In genomic region chr19:18253716-18254115, GRCh38 we compare ENCODE assay signal across 17 cellular contexts. TPM values are rescaled to one million over a fixed set of nuclear protein-coding genes. Genes with fewer than 3 reads are reported as not detected.
DNase-seq lines count a peak whose midpoint lies in the region; ATAC-seq, FAIRE-seq and TF ChIP-seq lines count a peak whose summit lies in the region.
"Had no signal": no experiment of that assay in that cellular context is flagged by ENCODE, and none has a peak within 500 bp of the region (broad histone marks: within the 10 kb centered on the region; RNA-seq: fewer than 3 reads in every experiment).

No MANE protein-coding gene starts in this region.

- no peak overlapping the region for H3K4me3 Mint-ChIP-seq in naive thymus-derived CD4-positive, alpha-beta T cell

- peak; percentile 82 for FAIRE-seq in GM12891 (lab: Jason Lieb, UNC)
- FAIRE-seq: colon, islet of Langerhans had no signal

- H3K36me3 ChIP-seq in duodenal mucosa (ENCODE audit: control insufficient read depth in 1 of 2, insufficient read depth in 2 of 2, low read length in 2 of 2), result no peaks in the 10 kb centered on the region
- H3K36me3 ChIP-seq in naive thymus-derived CD4-positive, alpha-beta T cell (ENCODE audit: control insufficient read depth in 2 of 3, insufficient read depth in 3 of 3, low read length in 3 of 3), result no peaks in the 10 kb centered on the region

- peak; percentile 64 for ATAC-seq in naive thymus-derived CD4-positive, alpha-beta T cell
- no peak for ATAC-seq in GM18519 (IDR thresholded peaks at IDR 0.05; ENCODE audit: low FRiP score, unreplicated experiment)
- ATAC-seq: activated naive CD4-positive, alpha-beta T cell treated with anti-CD3 and anti-CD28 coated beads, Interleukin-2, amount 50 U/mL, for 72 hours had no signal

- intact Hi-C loops in naive thymus-derived CD4-positive, alpha-beta T cell (cut with micrococcal nuclease), result no loop called here

- TF ChIP-seq CTCF in GM10248 (IDR thresholded peaks at IDR 0.05; ENCODE audit: control extremely low read depth, extremely low read depth, low read depth, missing control alignments), result no peak

- peak overlapping the region; percentile 69 to 76 for H3K9ac ChIP-seq in duodenal mucosa (ENCODE audit: low read depth in 1 of 2, low read length in 2 of 2)

- DNase-seq in GM12891 (ENCODE audit: insufficient read length, low spot score), result no peak
- DNase-seq in NOMO-1 (lab: John Stamatoyannopoulos, UW; ENCODE audit: unreplicated experiment in 2 of 2), result peak; percentile 39 to 52
- no peak for DNase-seq in naive thymus-derived CD4-positive, alpha-beta T cell
- DNase-seq in NCI-H446 (lab: John Stamatoyannopoulos, UW), result no peak
- DNase-seq in dermis blood vessel endothelial cell, result no peak
- no peak for DNase-seq in GM10248 (ENCODE audit: extremely low spot score)
- DNase-seq: activated CD8-positive, alpha-beta memory T cell treated with anti-CD3 and anti-CD28 coated beads for 24 hours; GF-D8; NCI-H1417 treated with DMSO at 0.1 percent for 48 hours; NCI-H82; occipital lobe; T-helper 2 cell had no signal

- no peaks in the 10 kb centered on the region for H3K9me3 Mint-ChIP-seq in naive thymus-derived CD4-positive, alpha-beta T cell
- H3K9me3 Mint-ChIP-seq: activated naive CD4-positive, alpha-beta T cell treated with anti-CD3 and anti-CD28 coated beads, Interleukin-2, amount 50 U/mL, for 72 hours had no signal

- H3K27ac ChIP-seq in duodenal mucosa (ENCODE audit: low read depth, low read length), result peak overlapping the region; percentile 24
- H3K27ac ChIP-seq in naive thymus-derived CD4-positive, alpha-beta T cell (ENCODE audit: low read depth, low read length), result no peak overlapping the region

- peak overlapping the region; percentile 57 to 62 for H3K4me3 ChIP-seq in duodenal mucosa (ENCODE audit: low read depth in 1 of 2, low read length in 2 of 2)
- no peak overlapping the region for H3K4me3 ChIP-seq in naive thymus-derived CD4-positive, alpha-beta T cell (ENCODE audit: low read length)

- peaks cover 13 to 17% of the 10 kb centered on the region in 2 donors for H3K4me1 ChIP-seq in duodenal mucosa (ENCODE audit: control insufficient read depth in 1 of 2, insufficient read depth in 2 of 2, low read length in 2 of 2)
- H3K4me1 ChIP-seq in naive thymus-derived CD4-positive, alpha-beta T cell (ENCODE audit: control insufficient read depth in 2 of 2, insufficient read depth in 2 of 2, low read length in 2 of 2), result no peaks in the 10 kb centered on the region

- TF ChIP-seq POLR2A in GM12891 (IDR thresholded peaks at IDR 0.05; ENCODE audit: low read depth, low read length), result no peak

- peaks cover 0 to 7% (median 5%) of the 10 kb centered on the region in 7 donors for H3K4me1 Mint-ChIP-seq in naive thymus-derived CD4-positive, alpha-beta T cell

- H3K27me3 ChIP-seq in duodenal mucosa (ENCODE audit: control insufficient read depth in 1 of 2, insufficient read depth in 2 of 2, low read length in 2 of 2), result no peaks in the 10 kb centered on the region
- no peaks in the 10 kb centered on the region for H3K27me3 ChIP-seq in naive thymus-derived CD4-positive, alpha-beta T cell (ENCODE audit: control insufficient read depth in 2 of 2, insufficient read depth in 2 of 2, low read length in 2 of 2)

- POLR2A ChIA-PET in naive thymus-derived CD4-positive, alpha-beta T cell (lab: Charles Lee), result interaction anchor here (1.0 to 1.5 kb wide), 4 partner anchors 27 to 93 kb away, joined by 3 to 5 read pairs (median 4); partner anchors contain the start of gene RAB3A
- POLR2A ChIA-PET in GM10248 (lab: Yijun Ruan, JAX), result no interaction called here

- no peaks in the 10 kb centered on the region for H3K9me3 ChIP-seq in duodenal mucosa (ENCODE audit: control insufficient read depth in 1 of 2, low read length in 2 of 2)
- no peaks in the 10 kb centered on the region for H3K9me3 ChIP-seq in naive thymus-derived CD4-positive, alpha-beta T cell (ENCODE audit: control insufficient read depth in 2 of 3, low read length in 3 of 3)

- H3K27me3 Mint-ChIP-seq in naive thymus-derived CD4-positive, alpha-beta T cell, result peaks cover 22 to 34% (median 34%) of the 10 kb centered on the region in 5 donors

- no peaks in the 10 kb centered on the region for H3K36me3 Mint-ChIP-seq in naive thymus-derived CD4-positive, alpha-beta T cell
- H3K36me3 Mint-ChIP-seq: activated naive CD4-positive, alpha-beta T cell treated with anti-CD3 and anti-CD28 coated beads, Interleukin-2, amount 50 U/mL, for 72 hours had no signal

- no peak overlapping the region for H3K27ac Mint-ChIP-seq in naive thymus-derived CD4-positive, alpha-beta T cell
- H3K27ac Mint-ChIP-seq: activated naive CD4-positive, alpha-beta T cell treated with anti-CD3 and anti-CD28 coated beads, Interleukin-2, amount 50 U/mL, for 72 hours had no signal

- CTCF ChIA-PET in naive thymus-derived CD4-positive, alpha-beta T cell (lab: Charles Lee), result interaction anchor here (0.6 to 7.4 kb wide), 5 partner anchors 25 to 160 kb away, joined by 3 to 95 read pairs (median 6); partner anchors contain the start of genes MPV17L2 and RAB3A
- CTCF ChIA-PET in GM10248 (lab: Yijun Ruan, JAX), result interaction anchor here (0.9 to 15.1 kb wide), 12 partner anchors 9 to 141 kb away, joined by 3 to 228 read pairs (median 21); partner anchors contain the start of genes MPV17L2 and RAB3A

TF ChIP-seq in GM12891, 5 proteins besides CTCF, POLR2A, EP300 and RAD21:
- TF ChIP-seq POU2F2 (IDR thresholded peaks at IDR 0.05; ENCODE audit: low read depth, low read length) (no peak), TAF1 (IDR thresholded peaks at IDR 0.05; ENCODE audit: low read depth, low read length) (no peak), PAX5 (IDR thresholded peaks at IDR 0.05; ENCODE audit: insufficient read depth, low read length, severe bottlenecking) (no peak), POLR2AphosphoS5 (IDR thresholded peaks at IDR 0.05; ENCODE audit: low read depth, low read length) (no peak), SPI1 (IDR thresholded peaks at IDR 0.05; ENCODE audit: low read depth, low read length) (no peak)
TF ChIP-seq in GM12891: peak in this region for 0.

RNA-seq across cellular contexts. Expression of gene IQCN, which starts 20.5 kb away (rescaled TPM):
- polyA plus RNA-seq in GM12891 (2012; ENCODE audit: low read depth, missing spikeins), result 0.85 TPM
- 10 to 100 TPM in 2 of 5 experiments, 1 to 10 TPM in 3; 4.7 to 28.3 (median 9.1) TPM for total RNA-seq in naive thymus-derived CD4-positive, alpha-beta T cell
- polyA plus RNA-seq in naive thymus-derived CD4-positive, alpha-beta T cell, result under 1 TPM; 0.19 to 0.24 TPM
- total RNA-seq in dermis blood vessel endothelial cell, result under 0.01 and 0.17 TPM in 2 replicates

RNA-seq across cellular contexts. Expression of gene PDE4C, which starts 27.5 kb away (rescaled TPM):
- polyA plus RNA-seq in GM12891 (2012; ENCODE audit: low read depth, missing spikeins), result 0.17 TPM
- total RNA-seq in naive thymus-derived CD4-positive, alpha-beta T cell, result not detected
- not detected for polyA plus RNA-seq in naive thymus-derived CD4-positive, alpha-beta T cell
- 0.28 and 0.51 TPM in 2 replicates for total RNA-seq in dermis blood vessel endothelial cell

RNA-seq across cellular contexts. Expression of gene JUND, which starts 27.7 kb away (rescaled TPM):
- 50.9 TPM for polyA plus RNA-seq in GM12891 (2012; ENCODE audit: low read depth, missing spikeins)
- 1,000 to 10,000 TPM in 2 of 5 experiments, 100 to 1,000 TPM in 3; 196 to 1,360 (median 279) TPM for total RNA-seq in naive thymus-derived CD4-positive, alpha-beta T cell
- polyA plus RNA-seq in naive thymus-derived CD4-positive, alpha-beta T cell, result 10 to 100 TPM; 29.0 to 67.3 TPM
- total RNA-seq in dermis blood vessel endothelial cell, result 122 and 173 TPM in 2 replicates

RNA-seq across cellular contexts. Expression of gene RAB3A, which starts 49.9 kb away (rescaled TPM):
- polyA plus RNA-seq in GM12891 (2012; ENCODE audit: low read depth, missing spikeins), result 1.0 TPM
- 10 to 100 TPM in 2 of 5 experiments, 1 to 10 TPM in 3; 5.7 to 16.7 (median 8.8) TPM for total RNA-seq in naive thymus-derived CD4-positive, alpha-beta T cell
- polyA plus RNA-seq in naive thymus-derived CD4-positive, alpha-beta T cell, result 1 to 10 TPM; 1.9 to 3.3 TPM
- 0.17 and 0.93 TPM in 2 replicates for total RNA-seq in dermis blood vessel endothelial cell

Comparison
In these comparisons a context has a peak if more than half of its experiments do, and no peak if none do; other contexts are left out.
1. DNase-seq: peak in NOMO-1 (2 of 2); none in GM12891 (single experiment), naive thymus-derived CD4-positive, alpha-beta T cell (0 of 9), NCI-H446 (0 of 2), dermis blood vessel endothelial cell (single experiment) and GM10248 (single experiment).